Comparison of ENCODE assay signal across 10 cellular contexts in the genomic region with DNA sequence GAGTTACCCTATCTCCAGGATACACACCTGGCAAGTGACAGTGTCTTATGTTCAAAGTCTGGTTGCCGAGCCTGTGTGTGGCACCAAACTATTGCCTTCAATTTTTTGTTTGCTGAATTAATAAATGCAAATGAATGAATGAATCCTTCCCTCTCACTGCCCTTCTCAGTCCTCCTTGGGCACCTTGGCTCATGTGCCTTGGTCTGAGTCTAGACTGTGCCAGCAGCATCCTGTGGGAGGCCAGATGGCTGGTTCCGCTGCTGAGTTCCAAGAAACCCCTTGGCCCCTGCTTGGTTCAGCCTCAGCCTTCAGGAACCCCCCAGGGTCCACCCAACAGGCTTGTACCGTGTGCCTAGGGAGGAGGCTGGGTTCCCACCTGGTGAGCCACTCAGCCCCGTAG. TPM values are rescaled to one million over a fixed set of nuclear protein-coding genes. Genes with fewer than 3 reads are reported as not detected.
DNase-seq lines count a peak whose midpoint lies in the region; ATAC-seq and TF ChIP-seq lines count a peak whose summit lies in the region.
"Had no signal": no experiment of that assay in that cellular context is flagged by ENCODE, and none has a peak within 500 bp of the region (broad histone marks: within the 10 kb centered on the region; RNA-seq: fewer than 3 reads in every experiment).

No MANE protein-coding gene starts in this region.

- H3K4me1 ChIP-seq in CD8-positive, alpha-beta memory T cell (ENCODE audit: insufficient read depth, low read length), result peaks cover 44% of the 10 kb centered on the region
- H3K4me1 ChIP-seq in OCI-LY7 (ENCODE audit: insufficient read depth, low read length, poor library complexity, severe bottlenecking) (peaks cover 30% of the 10 kb centered on the region), rectal smooth muscle tissue (ENCODE audit: control insufficient read depth, insufficient read depth, low read length) (peaks cover 29% of the 10 kb centered on the region)
- peaks cover 32% of the 10 kb centered on the region for H3K4me1 ChIP-seq in effector memory CD4-positive, alpha-beta T cell (ENCODE audit: control insufficient read depth, insufficient read depth, low read length, poor library complexity, severe bottlenecking)

- intact Hi-C loops in OCI-LY7 (cut with micrococcal nuclease; ENCODE audit: unreplicated experiment), result no loop called here

- no peaks in the 10 kb centered on the region for H3K9me3 Mint-ChIP-seq in CD8-positive, alpha-beta memory T cell
- no peaks in the 10 kb centered on the region for H3K9me3 Mint-ChIP-seq in HFFc6

- H4K20me1 ChIP-seq in OCI-LY7 (ENCODE audit: insufficient read depth, low read length), result no peaks in the 10 kb centered on the region

- peak overlapping the region; percentile 99 for H3K4me2 ChIP-seq in OCI-LY7 (ENCODE audit: low read length)

- no peak for TF ChIP-seq CTCF in OCI-LY7 (conservative IDR thresholded peaks at IDR 0.05; ENCODE audit: low read length)
- no peak for TF ChIP-seq CTCF in HFFc6 (IDR thresholded peaks at IDR 0.05)

- no peak overlapping the region for H3K9ac ChIP-seq in rectal smooth muscle tissue (ENCODE audit: low read length)

- no peak for DNase-seq in CD8-positive, alpha-beta memory T cell
- DNase-seq in OCI-LY7 (ENCODE audit: low spot score) (no peak), NCI-H748 treated with DMSO at 0.1 percent for 48 hours (lab: John Stamatoyannopoulos, UW) (no peak), HFFc6 (no peak)
- DNase-seq in effector memory CD4-positive, alpha-beta T cell, result no peak
- no peak for DNase-seq in stimulated activated naive CD4-positive, alpha-beta T cell treated with Interleukin-2 at 50 U/mL for 16 hours (lab: John Stamatoyannopoulos, UW)
- DNase-seq: mesendoderm, NCI-H446 had no signal

- no peaks in the 10 kb centered on the region for H3K27me3 ChIP-seq in CD8-positive, alpha-beta memory T cell (ENCODE audit: insufficient read depth, low read length, poor library complexity, severe bottlenecking)
- no peaks in the 10 kb centered on the region for H3K27me3 ChIP-seq in effector memory CD4-positive, alpha-beta T cell (replicated peaks; ENCODE audit: control insufficient read depth, insufficient read depth, low read length, poor library complexity, severe bottlenecking)
- H3K27me3 ChIP-seq in rectal smooth muscle tissue (ENCODE audit: control insufficient read depth, insufficient read depth, low read length), result no peaks in the 10 kb centered on the region

- no peak overlapping the region for H3K4me3 ChIP-seq in CD8-positive, alpha-beta memory T cell (ENCODE audit: low read length)
- H3K4me3 ChIP-seq in OCI-LY7 (ENCODE audit: low read depth, low read length, poor library complexity, severe bottlenecking), result peak overlapping the region; percentile 80
- H3K4me3 ChIP-seq in effector memory CD4-positive, alpha-beta T cell (ENCODE audit: insufficient read depth, low read depth, low read length, poor library complexity, severe bottlenecking), result no peak overlapping the region
- H3K4me3 ChIP-seq in rectal smooth muscle tissue (ENCODE audit: low read length), result peak overlapping the region; percentile 30

- no peak overlapping the region for H2AFZ ChIP-seq in OCI-LY7 (ENCODE audit: low read length)

- CTCF ChIA-PET in CD8-positive, alpha-beta memory T cell (lab: Charles Lee), result interaction anchor here (0.6 to 0.7 kb wide), 2 partner anchors 17 to 548 kb away, joined by 3 to 4 read pairs; no protein-coding TSS in a partner anchor
- CTCF ChIA-PET in OCI-LY7 (lab: Charles Lee; ENCODE audit: unreplicated experiment), result no interaction called here

- peak overlapping the region in 7 of 8 donors; percentile 19 to 100 (median 98) for H3K27ac Mint-ChIP-seq in CD8-positive, alpha-beta memory T cell
- H3K27ac Mint-ChIP-seq in HFFc6, result no peak overlapping the region; the same call in 1 of the 2 replicates

- H3K4me1 Mint-ChIP-seq in CD8-positive, alpha-beta memory T cell, result peaks cover 29 to 55% (median 30%) of the 10 kb centered on the region in 3 donors
- peaks cover 21% of the 10 kb centered on the region for H3K4me1 Mint-ChIP-seq in HFFc6 (ENCODE audit: low read depth)

- POLR2A ChIA-PET in CD8-positive, alpha-beta memory T cell (lab: Charles Lee), result interaction anchor here (0.6 kb wide), 1 partner anchor 33 kb away, joined by 3 read pairs; no protein-coding TSS in a partner anchor
- POLR2A ChIA-PET in OCI-LY7 (lab: Charles Lee), result no interaction called here

- no peaks in the 10 kb centered on the region for H3K9me2 ChIP-seq in OCI-LY7 (ENCODE audit: insufficient read depth, low read length)

- ATAC-seq in GM21786 (IDR thresholded peaks at IDR 0.05; ENCODE audit: unreplicated experiment), result no peak

- H3K36me3 ChIP-seq in CD8-positive, alpha-beta memory T cell (ENCODE audit: insufficient read depth, low read length), result no peaks in the 10 kb centered on the region
- 0 out of 2 replicates have a peak, but pooled peaks cover 5% of the 10 kb centered on the region for H3K36me3 ChIP-seq in OCI-LY7 (ENCODE audit: insufficient read depth, low read length)
- H3K36me3 ChIP-seq in effector memory CD4-positive, alpha-beta T cell (ENCODE audit: control insufficient read depth, insufficient read depth, low read length), result no peaks in the 10 kb centered on the region
- H3K36me3 ChIP-seq in rectal smooth muscle tissue (ENCODE audit: control insufficient read depth, insufficient read depth, low read length), result no peaks in the 10 kb centered on the region

- peak overlapping the region; percentile 44 to 99 (median 97) for H3K4me3 Mint-ChIP-seq in CD8-positive, alpha-beta memory T cell
- no peak overlapping the region for H3K4me3 Mint-ChIP-seq in HFFc6

- H3K36me3 Mint-ChIP-seq in CD8-positive, alpha-beta memory T cell, result peaks cover 0 to 8% (median 0%) of the 10 kb centered on the region in 3 donors
- no peaks in the 10 kb centered on the region for H3K36me3 Mint-ChIP-seq in HFFc6 (ENCODE audit: low read depth)

- H3K9me3 ChIP-seq in CD8-positive, alpha-beta memory T cell (ENCODE audit: low read length), result no peaks in the 10 kb centered on the region
- no peaks in the 10 kb centered on the region for H3K9me3 ChIP-seq in OCI-LY7 (ENCODE audit: low read length)
- H3K9me3 ChIP-seq in effector memory CD4-positive, alpha-beta T cell (ENCODE audit: control insufficient read depth, low read length), result no peaks in the 10 kb centered on the region

- no peak overlapping the region for H3K27ac ChIP-seq in CD8-positive, alpha-beta memory T cell (ENCODE audit: low read depth, low read length)
- H3K27ac ChIP-seq in OCI-LY7 (ENCODE audit: low read depth, low read length, poor library complexity, severe bottlenecking), result no peak overlapping the region
- H3K27ac ChIP-seq in effector memory CD4-positive, alpha-beta T cell (ENCODE audit: insufficient read depth, low read length, poor library complexity, severe bottlenecking), result peak overlapping the region; percentile 97
- peak overlapping the region; percentile 61 for H3K27ac ChIP-seq in rectal smooth muscle tissue (ENCODE audit: low read depth, low read length)

- H3K79me2 ChIP-seq in OCI-LY7 (ENCODE audit: insufficient read depth, low read depth, low read length), result peaks cover 18% of the 10 kb centered on the region

- BruUV-seq in OCI-LY7 (replicated peaks; lab: Mats Ljungman, UMichigan), result no TSS peak

- peaks cover 0 to 2% of the 10 kb centered on the region in 2 donors for H3K27me3 Mint-ChIP-seq in CD8-positive, alpha-beta memory T cell
- no peaks in the 10 kb centered on the region; the same call in 1 of the 2 replicates for H3K27me3 Mint-ChIP-seq in HFFc6 (ENCODE audit: insufficient read depth)

RNA-seq across cellular contexts. Expression of a gene that starts 31.0 kb away (rescaled TPM):
- total RNA-seq in CD8-positive, alpha-beta memory T cell, result 10 to 100 TPM; 56.4 to 59.8 TPM
- polyA plus RNA-seq in CD8-positive, alpha-beta memory T cell, result 24.8 TPM
- 13.5 and 13.9 TPM in 2 replicates for total RNA-seq in OCI-LY7 (2014; rRNA removed; shearing (Covaris generic))
- total RNA-seq in OCI-LY7 (2022), result 19.9 and 27.0 TPM in 2 replicates
- total RNA-seq in HFFc6 (2021; fragmentation: NEBNext Ultra II Directional; extraction: Animal tissue kit (Norgen Biotek cat#: 25700)), result 10 to 100 TPM; 49.2 to 54.9 (median 51.9) TPM

RNA-seq across cellular contexts. Expression of a gene that starts 33.8 kb away (rescaled TPM):
- 1 to 10 TPM; 1.8 to 3.5 TPM for total RNA-seq in CD8-positive, alpha-beta memory T cell
- 5.3 TPM for polyA plus RNA-seq in CD8-positive, alpha-beta memory T cell
- total RNA-seq in OCI-LY7 (2014; rRNA removed; shearing (Covaris generic)), result 4.3 and 6.8 TPM in 2 replicates
- total RNA-seq in OCI-LY7 (2022), result 6.1 and 7.0 TPM in 2 replicates
- 10 to 100 TPM in 2 of 6 experiments, 1 to 10 TPM in 4; 7.4 to 10.6 (median 9.4) TPM for total RNA-seq in HFFc6 (2021; fragmentation: NEBNext Ultra II Directional; extraction: Animal tissue kit (Norgen Biotek cat#: 25700))

RNA-seq across cellular contexts. Expression of a gene that starts 52.9 kb away (rescaled TPM):
- 100 to 1,000 TPM; 120 to 125 TPM for total RNA-seq in CD8-positive, alpha-beta memory T cell
- 24.9 TPM for polyA plus RNA-seq in CD8-positive, alpha-beta memory T cell
- total RNA-seq in OCI-LY7 (2014; rRNA removed; shearing (Covaris generic)), result 87.9 and 98.8 TPM in 2 replicates
- 60.9 and 62.1 TPM in 2 replicates for total RNA-seq in OCI-LY7 (2022)
- 10 to 100 TPM; 40.0 to 58.4 (median 55.3) TPM for total RNA-seq in HFFc6 (2021; fragmentation: NEBNext Ultra II Directional; extraction: Animal tissue kit (Norgen Biotek cat#: 25700))

RNA-seq across cellular contexts. Expression of a gene that starts 53.4 kb away (rescaled TPM):
- 100 to 1,000 TPM; 112 to 114 TPM for total RNA-seq in CD8-positive, alpha-beta memory T cell
- 92.5 TPM for polyA plus RNA-seq in CD8-positive, alpha-beta memory T cell
- total RNA-seq in OCI-LY7 (2014; rRNA removed; shearing (Covaris generic)), result 61.5 and 69.0 TPM in 2 replicates
- total RNA-seq in OCI-LY7 (2022), result 102 and 107 TPM in 2 replicates
- total RNA-seq in HFFc6 (2021; fragmentation: NEBNext Ultra II Directional; extraction: Animal tissue kit (Norgen Biotek cat#: 25700)), result 10 to 100 TPM; 72.3 to 87.4 (median 78.7) TPM

Comparison
In these comparisons a context has a peak if more than half of its experiments do, and no peak if none do; other contexts are left out.
1. H3K27ac ChIP-seq: peak in effector memory CD4-positive, alpha-beta T cell (single experiment) and rectal smooth muscle tissue (single experiment); none in CD8-positive, alpha-beta memory T cell (single experiment) and OCI-LY7 (single experiment).
2. H3K4me3 ChIP-seq: peak in OCI-LY7 (single experiment) and rectal smooth muscle tissue (single experiment); none in CD8-positive, alpha-beta memory T cell (single experiment) and effector memory CD4-positive, alpha-beta T cell (single experiment).